In genomic region chr5:131112424-131112823, GRCh38 we compare ENCODE assay signal across 23 cellular contexts.
"Had no signal": no experiment of that assay in that cellular context is flagged by ENCODE, and none has a peak within 500 bp of the region (broad histone marks: within the 10 kb centered on the region; RNA-seq: fewer than 3 reads in every experiment).

No MANE protein-coding gene starts in this region.

- H3K4me1 Mint-ChIP-seq: activated B cell treated with CpG ODN at 0.5 μM for 24 hours had no signal

- H3K4me3 Mint-ChIP-seq: activated B cell treated with CpG ODN at 0.5 μM for 24 hours; activated CD4-positive, alpha-beta memory T cell treated with anti-CD3 and anti-CD28 coated beads for 36 hours; activated CD4-positive, alpha-beta T cell treated with anti-CD3 and anti-CD28 coated beads, Interleukin-2, amount 10 ng/mL, durations not matched to agents 7 days and 5 days; activated naive CD4-positive, alpha-beta T cell treated with anti-CD3 and anti-CD28 coated beads, Interleukin-2, amount 10 ng/mL, durations not matched to agents 7 days and 5 days; activated naive CD8-positive, alpha-beta T cell treated with anti-CD3 and anti-CD28 coated beads for 36 hours; activated T-cell treated with anti-CD3 and anti-CD28 coated beads, Interleukin-2, amount 50 U/mL, for 4 hours; T-helper 17 cell had no signal

- H3K36me3 Mint-ChIP-seq: activated CD4-positive, alpha-beta memory T cell treated with anti-CD3 and anti-CD28 coated beads for 36 hours; activated naive CD4-positive, alpha-beta T cell treated with anti-CD3 and anti-CD28 coated beads, Interleukin-2, amount 10 ng/mL, durations not matched to agents 7 days and 5 days; activated naive CD8-positive, alpha-beta T cell treated with anti-CD3 and anti-CD28 coated beads for 36 hours had no signal

- H3K36me3 ChIP-seq: brain microvascular endothelial cell, cardiac muscle cell had no signal

- H3K9me3 Mint-ChIP-seq: activated B cell treated with CpG ODN at 0.5 μM for 24 hours; activated CD4-positive, alpha-beta memory T cell treated with anti-CD3 and anti-CD28 coated beads for 36 hours; activated CD4-positive, alpha-beta T cell treated with anti-CD3 and anti-CD28 coated beads, Interleukin-2, amount 10 ng/mL, durations not matched to agents 7 days and 5 days; activated naive CD4-positive, alpha-beta T cell treated with anti-CD3 and anti-CD28 coated beads, Interleukin-2, amount 10 ng/mL, durations not matched to agents 7 days and 5 days; activated naive CD8-positive, alpha-beta T cell treated with anti-CD3 and anti-CD28 coated beads for 36 hours; activated T-cell treated with anti-CD3 and anti-CD28 coated beads, Interleukin-2, amount 50 U/mL, for 4 hours had no signal

- H3K27ac Mint-ChIP-seq: activated B cell treated with CpG ODN at 0.5 μM for 24 hours; activated CD4-positive, alpha-beta memory T cell treated with anti-CD3 and anti-CD28 coated beads for 36 hours; activated CD4-positive, alpha-beta T cell treated with anti-CD3 and anti-CD28 coated beads, Interleukin-2, amount 10 ng/mL, durations not matched to agents 7 days and 5 days; activated naive CD4-positive, alpha-beta T cell treated with anti-CD3 and anti-CD28 coated beads, Interleukin-2, amount 10 ng/mL, durations not matched to agents 7 days and 5 days; activated naive CD8-positive, alpha-beta T cell treated with anti-CD3 and anti-CD28 coated beads for 36 hours; T-helper 17 cell had no signal

- H3K27me3 Mint-ChIP-seq: activated B cell treated with CpG ODN at 0.5 μM for 24 hours; activated CD4-positive, alpha-beta memory T cell treated with anti-CD3 and anti-CD28 coated beads for 36 hours; activated naive CD8-positive, alpha-beta T cell treated with anti-CD3 and anti-CD28 coated beads for 36 hours; T-helper 17 cell had no signal

- DNase-seq: activated B cell treated with CpG ODN at 0.5 μM for 24 hours; activated CD4-positive, alpha-beta memory T cell treated with anti-CD3 and anti-CD28 coated beads for 36 hours; activated CD4-positive, alpha-beta T cell treated with anti-CD3 and anti-CD28 coated beads for 1 hour; activated CD4-positive, alpha-beta T cell treated with anti-CD3 and anti-CD28 coated beads, Interleukin-2, amount 10 ng/mL, durations not matched to agents 7 days and 5 days; activated CD8-positive, alpha-beta memory T cell treated with anti-CD3 and anti-CD28 coated beads for 24 hours; activated effector memory CD4-positive, alpha-beta T cell treated with anti-CD3 and anti-CD28 coated beads, Interleukin-2, amount 50 U/mL, for 16 hours; activated naive CD4-positive, alpha-beta T cell treated with anti-CD3 and anti-CD28 coated beads, Interleukin-2, amount 10 ng/mL, durations not matched to agents 7 days and 5 days; activated naive CD8-positive, alpha-beta T cell treated with anti-CD3 and anti-CD28 coated beads for 36 hours; activated T-cell treated with anti-CD3 and anti-CD28 coated beads, Interleukin-2, amount 50 U/mL, for 4 hours; brain microvascular endothelial cell; Karpas-422; MM.1S; NCI-H1105; NCI-H1436; NCI-H1930; NCI-H2107; NCI-H2171 treated with DMSO at 0.1 percent for 48 hours; NCI-H510A treated with DMSO at 0.1 percent for 48 hours; NCI-H774; SIG-M5; T-helper 17 cell; T-helper 9 cell had no signal

- H3K27me3 ChIP-seq: brain microvascular endothelial cell, cardiac muscle cell had no signal

- H3K27ac ChIP-seq: brain microvascular endothelial cell, cardiac muscle cell had no signal

- ATAC-seq: activated T-cell treated with anti-CD3 and anti-CD28 coated beads, Interleukin-2, amount 50 U/mL, for 4 hours; T-helper 17 cell had no signal

- H3K4me3 ChIP-seq: cardiac muscle cell had no signal
